8 cellular contexts compared by ENCODE assay signal in genomic region chr20:1118336-1119127, GRCh38. TPM values are rescaled to one million over a fixed set of nuclear protein-coding genes. Genes with fewer than 3 reads are reported as not detected.
DNase-seq lines count a peak whose midpoint lies in the region; ATAC-seq, FAIRE-seq and TF ChIP-seq lines count a peak whose summit lies in the region.

Gene PSMF1 (plus strand): TSS chr20:1118602. CDS start chr20:1118774, 172 bp downstream.

- peak; percentile 90 for ATAC-seq in HG03457 (IDR thresholded peaks at IDR 0.05; ENCODE audit: unreplicated experiment)
- peak; percentile 95 for ATAC-seq in left colon

- H3K27me3 ChIP-seq in BE2C: no peaks in the 10 kb centered on the region

- DNase-seq in BE2C: peak; percentile 84
- peak; percentile 89 for DNase-seq in GM19239 (ENCODE audit: insufficient read length, low spot score)
- DNase-seq in NCI-H524 treated with DMSO at 0.1 percent for 48 hours (lab: John Stamatoyannopoulos, UW): peak; percentile 87
- DNase-seq in activated CD4-positive, alpha-beta T cell treated with anti-CD3 and anti-CD28 coated beads for 48 hours: peak; percentile 96
- peak; percentile 96 for DNase-seq in coronary artery (ENCODE audit: low spot score)
- DNase-seq in left colon: peak; percentile 95 to 98
- DNase-seq in stimulated activated CD4-positive, alpha-beta T cell treated with anti-CD3 and anti-CD28 coated beads, Interleukin-1b, Interleukin-23, amount 100 ng/mL, for 48 hours: peak; percentile 95

- H3K4me3 ChIP-seq in BE2C (ENCODE audit: low read depth, low read length) (peak within 1 kb of the TSS; percentile 87), coronary artery (peak within 1 kb of the TSS; percentile 93)

- no peaks in the 10 kb centered on the region for H3K4me1 ChIP-seq in BE2C

- TF ChIP-seq CTCF in BE2C (IDR thresholded peaks at IDR 0.05; ENCODE audit: low read depth, low read length) (no peak), coronary artery (IDR thresholded peaks at IDR 0.05) (no peak)

- H3K36me3 ChIP-seq in BE2C: no peaks in the 10 kb centered on the region

- peak; percentile 87 for FAIRE-seq in GM19239 (lab: Jason Lieb, UNC)

- intact Hi-C loops in left colon (cut with DNase I, micrococcal nuclease): no loop called here

- H3K27ac ChIP-seq in coronary artery: peak within 1 kb of the TSS; percentile 65 to 74

- no peaks in the 10 kb centered on the region for H3K9me3 ChIP-seq in BE2C

RNA-seq across cellular contexts. Expression of gene PSMF1, which starts in this region (rescaled TPM):
- 124 TPM for polyA plus RNA-seq in BE2C (2012; ENCODE audit: insufficient read depth, insufficient read length, low read depth)
- total RNA-seq in left colon: 100 to 1,000 TPM; 119 to 133 TPM

Comparison
In these comparisons a context has a peak if more than half of its experiments do, and no peak if none do; other contexts are left out.
1. Peak in every context shown above with its lines: DNase-seq, ATAC-seq, H3K4me3 ChIP-seq and H3K27ac ChIP-seq.